In the genomic region with DNA sequence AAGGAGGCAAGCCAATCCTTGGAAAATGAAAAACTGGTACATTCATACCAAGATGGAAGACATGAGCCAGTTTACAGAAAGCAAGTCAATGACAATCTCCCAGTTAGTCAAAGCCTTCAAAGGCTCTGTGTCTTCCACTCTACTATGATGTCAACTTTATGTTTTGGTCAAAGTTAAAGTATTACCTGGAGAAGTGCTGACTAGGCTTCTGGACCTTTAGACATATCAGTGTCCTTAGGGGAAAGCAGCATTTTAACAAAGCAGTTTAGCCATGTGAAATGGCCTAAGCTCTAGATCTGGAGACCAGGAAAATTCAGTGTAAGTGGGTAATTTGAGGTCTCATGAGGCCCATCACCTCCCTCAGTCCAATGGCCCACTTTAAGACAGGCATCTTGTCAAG, we compare ENCODE assay signal across 17 cellular contexts.
"Had no signal": no experiment of that assay in that cellular context is flagged by ENCODE, and none has a peak within 500 bp of the region (broad histone marks: within the 10 kb centered on the region; RNA-seq: fewer than 3 reads in every experiment).

No MANE protein-coding gene starts in this region.

- ATAC-seq: activated T-helper 17 cell treated with anti-CD3 and anti-CD28 coated beads, Interleukin-2, amount 50 U/mL, for 72 hours; gastroesophageal sphincter; left cardiac atrium; upper lobe of right lung had no signal

- H3K4me1 Mint-ChIP-seq: neural crest cell had no signal

- H3K27me3 Mint-ChIP-seq: activated T-helper 17 cell treated with anti-CD3 and anti-CD28 coated beads, Interleukin-2, amount 50 U/mL, for 72 hours; brain had no signal

- H3K4me3 Mint-ChIP-seq: activated T-helper 17 cell treated with anti-CD3 and anti-CD28 coated beads, Interleukin-2, amount 50 U/mL, for 72 hours; brain; neural crest cell; T-helper 2 cell treated with Interferon-gamma antibody and Interleukin-4, amounts not matched to agents 5 μg/mL and 100 μg/mL, for 36 hours had no signal

- H3K9me3 Mint-ChIP-seq: activated T-helper 17 cell treated with anti-CD3 and anti-CD28 coated beads, Interleukin-2, amount 50 U/mL, for 72 hours had no signal

- H3K27ac Mint-ChIP-seq: brain; T-helper 2 cell treated with Interferon-gamma antibody and Interleukin-4, amounts not matched to agents 5 μg/mL and 100 μg/mL, for 36 hours had no signal

- DNase-seq: activated CD4-positive, CD25-positive, alpha-beta regulatory T cell treated with anti-CD3 and anti-CD28 coated beads, Interleukin-2, amount 50 U/mL, for 72 hours; aorta; head of caudate nucleus; left cardiac atrium; mesenchymal stem cell; retina; sigmoid colon; SK-N-SH; stimulated activated CD4-positive, alpha-beta T cell treated with anti-CD3 and anti-CD28 coated beads, Interleukin-2, amount 100 ng/mL, for 48 hours; stimulated activated CD8-positive, alpha-beta memory T cell treated with anti-CD3 and anti-CD28 coated beads, Interleukin-4, amount 100 ng/mL, for 48 hours; stimulated activated naive CD4-positive, alpha-beta T cell; upper lobe of right lung had no signal
